Comparison of ENCODE assay signal across 9 cellular contexts in the genomic region with DNA sequence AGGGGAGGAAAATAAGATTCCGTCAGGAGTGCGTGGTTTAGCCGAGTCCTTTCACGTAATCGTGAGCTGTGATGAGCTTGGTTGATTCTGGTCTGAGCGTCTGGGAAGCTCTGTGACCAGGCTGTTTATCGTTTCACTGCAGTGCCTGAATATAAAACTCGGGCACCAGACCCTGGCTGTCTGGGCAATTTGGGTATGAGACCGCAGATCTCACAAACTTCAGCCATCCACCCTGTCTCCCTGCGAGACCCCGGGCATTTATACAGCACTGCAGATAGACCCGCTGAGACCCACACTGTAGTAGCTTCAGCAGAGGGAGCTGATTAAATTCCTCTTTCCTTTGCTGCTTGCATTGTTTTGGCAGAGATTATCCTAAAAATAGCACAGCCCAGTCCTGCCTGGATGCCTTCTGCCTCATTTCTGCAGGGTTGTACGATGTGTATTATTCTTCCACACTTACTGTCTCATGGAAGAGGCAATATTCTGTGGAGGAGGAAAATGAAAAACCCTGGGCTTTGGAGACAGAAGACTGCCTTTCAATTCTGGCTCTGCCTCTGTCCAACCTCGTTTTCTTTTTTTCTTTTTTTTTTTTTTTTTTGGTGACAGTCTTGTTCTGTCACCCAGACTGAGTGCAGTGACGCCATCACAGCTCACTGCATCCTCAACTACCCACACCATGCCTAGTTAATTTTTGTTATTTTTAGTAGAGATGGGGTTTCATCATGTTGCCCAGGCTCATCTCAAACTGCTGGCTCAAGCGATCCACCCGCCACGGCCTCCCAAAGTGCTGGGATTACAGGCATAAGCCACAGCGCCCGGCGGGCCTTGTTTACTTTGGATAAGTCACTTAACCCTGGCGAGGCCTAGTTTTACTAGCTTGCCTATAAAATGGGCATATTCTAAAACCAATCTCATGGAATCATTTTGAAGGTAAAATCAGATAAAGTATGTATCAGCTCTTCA.
DNase-seq lines count a peak whose midpoint lies in the region; ATAC-seq and TF ChIP-seq lines count a peak whose summit lies in the region.
"Had no signal": no experiment of that assay in that cellular context is flagged by ENCODE, and none has a peak within 500 bp of the region (broad histone marks: within the 10 kb centered on the region; RNA-seq: fewer than 3 reads in every experiment).

No MANE protein-coding gene starts in this region.

- H3K27me3 Mint-ChIP-seq in naive thymus-derived CD4-positive, alpha-beta T cell, result peaks cover 3 to 12% (median 5%) of the 10 kb centered on the region in 5 donors
- H3K27me3 Mint-ChIP-seq in type B pancreatic cell, result peaks cover 11% of the 10 kb centered on the region

- H3K4me1 ChIP-seq in naive thymus-derived CD4-positive, alpha-beta T cell (ENCODE audit: control insufficient read depth in 2 of 2, insufficient read depth in 2 of 2, low read length in 2 of 2), result no peaks in the 10 kb centered on the region

- no peak for ATAC-seq in naive thymus-derived CD4-positive, alpha-beta T cell
- no peak for ATAC-seq in HG03520 (IDR thresholded peaks at IDR 0.05; ENCODE audit: unreplicated experiment)

- intact Hi-C loops in naive thymus-derived CD4-positive, alpha-beta T cell (cut with micrococcal nuclease), result no loop called here

- no peaks in the 10 kb centered on the region for H3K36me3 ChIP-seq in naive thymus-derived CD4-positive, alpha-beta T cell (ENCODE audit: control insufficient read depth in 2 of 3, insufficient read depth in 3 of 3, low read length in 3 of 3)

- DNase-seq in EH (ENCODE audit: low read depth) (peak; percentile 62), astrocyte of the spinal cord (ENCODE audit: low read depth, low spot score) (peak; percentile 11), inferior parietal cortex (ENCODE audit: extremely low spot score) (peak; percentile 47), skeletal muscle cell (ENCODE audit: low read depth) (no peak), GM13977 (ENCODE audit: low spot score) (no peak), type B pancreatic cell (ENCODE audit: extremely low spot score, unreplicated experiment) (no peak)
- no peak for DNase-seq in naive thymus-derived CD4-positive, alpha-beta T cell
- DNase-seq: NCI-H1930 had no signal

- H3K27me3 ChIP-seq in naive thymus-derived CD4-positive, alpha-beta T cell (ENCODE audit: control insufficient read depth in 2 of 2, insufficient read depth in 2 of 2, low read length in 2 of 2), result no peaks in the 10 kb centered on the region

- in situ Hi-C loops in astrocyte of the spinal cord (cut with HindIII; ENCODE audit: low sequenced_read_pairs), result no loop called here
- in situ Hi-C loops in GM13977 (cut with MboI; ENCODE audit: low pct_unique_long_range_greater_than_20kb, low sequenced_read_pairs, unreplicated experiment), result loop anchor here (25.0 kb wide), 1 partner anchor 367 kb away; no protein-coding TSS in a partner anchor

- no peaks in the 10 kb centered on the region for H3K36me3 Mint-ChIP-seq in naive thymus-derived CD4-positive, alpha-beta T cell
- H3K36me3 Mint-ChIP-seq in type B pancreatic cell, result no peaks in the 10 kb centered on the region

- H3K4me1 Mint-ChIP-seq in naive thymus-derived CD4-positive, alpha-beta T cell, result no peaks in the 10 kb centered on the region
- peaks cover 7% of the 10 kb centered on the region for H3K4me1 Mint-ChIP-seq in type B pancreatic cell (ENCODE audit: unreplicated experiment)

- H3K4me3 ChIP-seq in astrocyte of the spinal cord (ENCODE audit: low read depth, low read length) (peak overlapping the region; percentile 28), skeletal muscle cell (ENCODE audit: low read depth, low read length) (peak overlapping the region; percentile 45)
- no peak overlapping the region for H3K4me3 ChIP-seq in naive thymus-derived CD4-positive, alpha-beta T cell (ENCODE audit: low read length)

- TF ChIP-seq CTCF in astrocyte of the spinal cord (IDR thresholded peaks at IDR 0.05; ENCODE audit: low read depth, low read length) (no peak), GM13977 (IDR thresholded peaks at IDR 0.05; ENCODE audit: extremely low read depth, insufficient read depth, missing control alignments) (no peak), type B pancreatic cell (conservative IDR thresholded peaks at IDR 0.05) (no peak)

- no peak overlapping the region for H3K27ac ChIP-seq in naive thymus-derived CD4-positive, alpha-beta T cell (ENCODE audit: low read depth, low read length)

- CTCF ChIA-PET in naive thymus-derived CD4-positive, alpha-beta T cell (lab: Charles Lee), result no interaction called here

- H3K4me3 Mint-ChIP-seq in naive thymus-derived CD4-positive, alpha-beta T cell, result no peak overlapping the region
- H3K4me3 Mint-ChIP-seq in type B pancreatic cell, result no peak overlapping the region

- H3K27ac Mint-ChIP-seq in naive thymus-derived CD4-positive, alpha-beta T cell, result no peak overlapping the region
- no peak overlapping the region for H3K27ac Mint-ChIP-seq in type B pancreatic cell

- no peaks in the 10 kb centered on the region for H3K9me3 Mint-ChIP-seq in naive thymus-derived CD4-positive, alpha-beta T cell
- no peaks in the 10 kb centered on the region for H3K9me3 Mint-ChIP-seq in type B pancreatic cell

- no peaks in the 10 kb centered on the region for H3K9me3 ChIP-seq in naive thymus-derived CD4-positive, alpha-beta T cell (ENCODE audit: control insufficient read depth in 2 of 3, low read length in 3 of 3)

- POLR2A ChIA-PET in naive thymus-derived CD4-positive, alpha-beta T cell (lab: Charles Lee), result no interaction called here

Comparison
In these comparisons a context has a peak if more than half of its experiments do, and no peak if none do; other contexts are left out.
1. DNase-seq: peak in EH (single experiment), astrocyte of the spinal cord (single experiment) and inferior parietal cortex (single experiment); none in skeletal muscle cell (single experiment), GM13977 (single experiment), naive thymus-derived CD4-positive, alpha-beta T cell (0 of 9) and type B pancreatic cell (single experiment).